In the genomic region with DNA sequence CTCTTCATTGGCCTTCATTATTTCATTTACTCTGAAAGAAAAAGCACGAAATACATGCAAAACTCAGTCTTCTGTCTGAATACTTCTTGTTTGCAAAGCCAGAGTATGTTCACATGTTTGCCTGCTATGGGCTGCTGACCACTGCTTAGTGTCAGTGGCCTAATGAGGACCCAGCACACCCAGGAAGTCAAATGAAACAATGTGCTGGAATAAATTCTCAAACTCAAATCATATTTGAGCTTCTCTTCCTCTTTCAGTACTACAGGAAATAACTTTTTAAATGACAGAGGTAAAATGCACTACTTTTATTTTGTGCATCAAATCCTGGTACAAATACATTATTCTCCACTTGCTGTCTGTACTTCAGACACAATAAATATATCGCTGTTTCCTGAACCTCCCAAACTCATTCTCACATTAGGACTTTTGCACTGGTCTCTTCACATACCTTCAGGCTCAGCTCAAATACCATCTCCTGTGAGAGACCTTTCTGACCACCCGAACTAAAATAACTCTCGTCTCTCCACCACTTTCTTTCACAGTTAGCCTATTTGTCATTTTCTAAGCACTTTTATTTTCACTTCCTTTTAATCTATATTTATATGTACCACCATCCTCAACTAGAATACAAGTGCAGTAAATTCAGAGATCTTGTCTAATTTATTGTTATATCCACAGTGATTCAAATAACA, we compare ENCODE assay signal across 12 cellular contexts.
A peak's percentile ranks its signal among the peaks of the same experiment; 100 is the strongest.
DNase-seq lines count a peak whose midpoint lies in the region; ATAC-seq, FAIRE-seq and TF ChIP-seq lines count a peak whose summit lies in the region.
"Had no signal": no experiment of that assay in that cellular context is flagged by ENCODE, and none has a peak within 500 bp of the region (broad histone marks: within the 10 kb centered on the region; RNA-seq: fewer than 3 reads in every experiment).

No MANE protein-coding gene starts in this region.

- DNase-seq in GM12892 (ENCODE audit: insufficient read length): peak; percentile 0
- DNase-seq in MV-4-11 (lab: John Stamatoyannopoulos, UW): peak; percentile 45
- DNase-seq in NCI-H774 (lab: John Stamatoyannopoulos, UW): no peak
- DNase-seq in stimulated activated CD4-positive, alpha-beta T cell treated with anti-CD3 and anti-CD28 coated beads, Interleukin-15, amount 100 ng/mL, for 24 hours: no peak
- DNase-seq in DMS153 treated with DMSO at 0.1 percent for 48 hours (lab: John Stamatoyannopoulos, UW; ENCODE audit: unreplicated experiment): no peak
- no peak for DNase-seq in NCI-H2107 treated with DMSO at 0.1 percent for 48 hours (lab: John Stamatoyannopoulos, UW; ENCODE audit: unreplicated experiment)
- DNase-seq: CD4-positive, CD25-positive, alpha-beta regulatory T cell; Kasumi-1; retina; T1000 had no signal

- ATAC-seq in GM19467 (IDR thresholded peaks at IDR 0.05; ENCODE audit: unreplicated experiment) (peak; percentile 88), HG02973 (IDR thresholded peaks at IDR 0.05; ENCODE audit: unreplicated experiment) (peak; percentile 92)

- FAIRE-seq in GM12892 (lab: Jason Lieb, UNC): peak; percentile 81

- no peak for TF ChIP-seq POLR2A in GM12892 (IDR thresholded peaks at IDR 0.05; ENCODE audit: low read depth, low read length)

Comparison
In these comparisons a context has a peak if more than half of its experiments do, and no peak if none do; other contexts are left out.
1. DNase-seq: peak in GM12892 (single experiment) and MV-4-11 (single experiment); none in NCI-H774 (single experiment), stimulated activated CD4-positive, alpha-beta T cell treated with anti-CD3 and anti-CD28 coated beads, Interleukin-15, amount 100 ng/mL, for 24 hours (single experiment), DMS153 treated with DMSO at 0.1 percent for 48 hours (single experiment) and NCI-H2107 treated with DMSO at 0.1 percent for 48 hours (single experiment).